ENCODE assay signal across 12 cellular contexts in the genomic region with DNA sequence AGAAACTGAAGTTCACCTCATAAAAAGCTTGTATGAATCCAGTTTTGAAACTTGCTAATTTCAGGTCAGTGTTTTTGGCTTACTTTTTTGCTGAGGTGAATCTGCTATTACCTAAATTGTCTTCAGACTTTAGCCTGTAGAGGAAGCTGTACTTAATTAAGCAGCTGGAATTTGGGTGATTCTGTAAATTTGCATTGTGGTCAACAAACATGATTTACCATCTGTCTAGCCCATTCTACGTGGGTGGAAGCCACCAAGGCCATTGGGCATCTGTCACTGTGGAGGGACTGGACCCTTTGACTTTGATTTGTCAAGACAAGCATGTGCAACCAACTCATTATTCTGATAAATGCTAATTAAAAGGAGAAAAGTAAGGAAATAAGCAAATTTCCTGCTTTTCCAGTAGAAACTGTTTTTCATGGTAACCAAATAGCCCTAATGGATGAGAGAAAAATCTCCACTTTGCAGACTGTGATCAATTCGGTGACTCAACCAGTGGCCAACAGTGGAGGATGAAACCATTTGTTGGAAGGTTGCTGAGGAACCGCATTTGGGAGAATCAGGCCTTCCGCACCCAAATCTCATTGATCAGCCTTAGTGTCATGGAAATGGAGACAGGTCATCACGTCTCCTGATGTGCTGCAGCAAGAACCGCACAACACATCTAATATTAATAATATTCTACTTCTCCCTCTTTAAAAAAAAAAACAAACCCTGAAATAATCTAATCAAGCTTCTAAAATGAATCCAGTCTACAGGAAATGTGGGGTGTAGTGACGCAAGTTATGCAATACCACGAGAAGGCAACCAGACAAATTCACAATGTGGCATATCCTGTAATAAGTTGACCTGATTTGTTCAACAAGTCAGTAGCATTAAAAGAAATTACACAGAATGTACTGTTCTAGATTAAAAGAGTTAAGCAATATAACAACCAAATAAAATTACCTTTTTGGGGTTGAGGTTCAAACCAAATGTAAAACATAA. TPM values are rescaled to one million over a fixed set of nuclear protein-coding genes. Genes with fewer than 3 reads are reported as not detected.
DNase-seq lines count a peak whose midpoint lies in the region; ATAC-seq and TF ChIP-seq lines count a peak whose summit lies in the region.
"Had no signal": no experiment of that assay in that cellular context is flagged by ENCODE, and none has a peak within 500 bp of the region (broad histone marks: within the 10 kb centered on the region; RNA-seq: fewer than 3 reads in every experiment).

No MANE protein-coding gene starts in this region.

- no peak overlapping the region for H3K56ac ChIP-seq in IMR-90 (ENCODE audit: extremely low read depth, insufficient read depth, low read length)

- no peak overlapping the region for H4K5ac ChIP-seq in IMR-90 (ENCODE audit: low read depth, low read length)

- H4K8ac ChIP-seq in IMR-90 (ENCODE audit: low read depth in 2 of 2, low read length in 2 of 2) (no peak overlapping the region), neuronal stem cell (ENCODE audit: low read depth, low read length) (no peak overlapping the region)

- H3K79me1 ChIP-seq in IMR-90 (ENCODE audit: low read depth in 1 of 2, low read length in 2 of 2) = peaks cover 45 to 65% of the 10 kb centered on the region in 2 experiments
- H3K79me1 ChIP-seq in neuronal stem cell (ENCODE audit: low read depth, low read length) = peaks cover 2% of the 10 kb centered on the region

- H3K27me3 ChIP-seq in IMR-90 (ENCODE audit: control insufficient read depth, insufficient read depth, low read length) (no peaks in the 10 kb centered on the region), ascending aorta (no peaks in the 10 kb centered on the region), neuronal stem cell (ENCODE audit: control insufficient read depth in 3 of 3, insufficient read depth in 3 of 3, low read depth in 1 of 3, low read length in 3 of 3) (no peaks in the 10 kb centered on the region), PC-3 (ENCODE audit: low read length) (no peaks in the 10 kb centered on the region)

- H4K20me1 ChIP-seq in IMR-90 (ENCODE audit: insufficient read depth, low read length) = peaks cover 11% of the 10 kb centered on the region; the same call in 1 of the 2 replicates
- no peaks in the 10 kb centered on the region for H4K20me1 ChIP-seq in PC-3 (ENCODE audit: low read length)

- H3K9ac ChIP-seq in IMR-90 (ENCODE audit: low read depth, low read length) (no peak overlapping the region), neuronal stem cell (ENCODE audit: low read depth, low read length, poor library complexity) (no peak overlapping the region), PC-3 (ENCODE audit: low read length) (no peak overlapping the region)

- H3K4ac ChIP-seq in IMR-90 (ENCODE audit: low read depth, low read length) (no peak overlapping the region), neuronal stem cell (ENCODE audit: low read length) (no peak overlapping the region)

- H3K23ac ChIP-seq in IMR-90 (ENCODE audit: low read depth, low read length) = no peak overlapping the region
- H3K23ac ChIP-seq in neuronal stem cell (ENCODE audit: low read depth, low read length, poor library complexity) = no peak overlapping the region

- no peak for TF ChIP-seq POLR2A in IMR-90 (IDR thresholded peaks at IDR 0.05; ENCODE audit: low read depth, low read length)

- TF ChIP-seq RAD21 in IMR-90 (IDR thresholded peaks at IDR 0.05; ENCODE audit: low read length) = no peak

- WGBS in IMR-90 (ENCODE audit: extremely low coverage in 2 of 2, insufficient read length in 1 of 2), 2 experiments = no CpG with 5 or more reads among the region's 8 CpGs
- WGBS in neuronal stem cell (ENCODE audit: extremely low coverage in 2 of 2, insufficient read length in 2 of 2, insufficient replicate concordance in 1 of 2), 2 donors = no CpG with 5 or more reads among the region's 8 CpGs

- H3K9me2 ChIP-seq in PC-3 (replicated peaks; ENCODE audit: low read length) = no peaks in the 10 kb centered on the region

- DNase-seq in IMR-90 = no peak
- no peak for DNase-seq in ascending aorta (ENCODE audit: low spot score in 2 of 2)
- DNase-seq in myocyte (ENCODE audit: low read depth) = peak; percentile 25
- no peak for DNase-seq in NCI-H2107 treated with DMSO at 0.1 percent for 48 hours (lab: John Stamatoyannopoulos, UW; ENCODE audit: unreplicated experiment)
- DNase-seq in neuronal stem cell (ENCODE audit: low spot score) = no peak
- no peak for DNase-seq in PC-3
- DNase-seq: H7, NCI-H1105, retina had no signal

- ATAC-seq in IMR-90 (ENCODE audit: low read depth) (no peak), PC-3 (no peak), HG02852 (IDR thresholded peaks at IDR 0.05; ENCODE audit: unreplicated experiment) (no peak)
- ATAC-seq: left lobe of liver had no signal

- H3K27ac ChIP-seq in C4-2B (peak overlapping the region; percentile 92; the same call in 1 of the 2 replicates), IMR-90 (ENCODE audit: insufficient read depth, low read length) (no peak overlapping the region), ascending aorta (peak overlapping the region; percentile 51 to 69), neuronal stem cell (replicated peaks; ENCODE audit: low read length) (no peak overlapping the region), PC-3 (ENCODE audit: low read length) (no peak overlapping the region)

- no peaks in the 10 kb centered on the region for H3K79me2 ChIP-seq in PC-3 (ENCODE audit: low read length)

- H3K18ac ChIP-seq in IMR-90 (ENCODE audit: low read depth, low read length) (no peak overlapping the region), neuronal stem cell (ENCODE audit: low read length) (no peak overlapping the region)

- CTCF ChIA-PET in IMR-90 (lab: Yijun Ruan, JAX) (no interaction called here), PC-3 (lab: Charles Lee) (no interaction called here)

- H3K36me3 ChIP-seq in IMR-90 (ENCODE audit: control insufficient read depth, insufficient read depth, low read length) (peaks cover 9% of the 10 kb centered on the region), ascending aorta (peaks cover 0 to 7% of the 10 kb centered on the region in 2 donors), neuronal stem cell (replicated peaks in 1 of 2; ENCODE audit: control insufficient read depth in 2 of 2, insufficient read depth in 2 of 2, low read length in 2 of 2) (peaks cover 3 to 29% of the 10 kb centered on the region in 2 donors), PC-3 (ENCODE audit: low read depth, low read length) (no peaks in the 10 kb centered on the region)

- no peak for TF ChIP-seq CTCF in C4-2B (conservative IDR thresholded peaks at IDR 0.05)
- TF ChIP-seq CTCF in IMR-90 (conservative IDR thresholded peaks at IDR 0.05; ENCODE audit: low read depth, low read length) = no peak
- no peak for TF ChIP-seq CTCF in ascending aorta (IDR thresholded peaks at IDR 0.05)
- no peak for TF ChIP-seq CTCF in PC-3 (conservative IDR thresholded peaks at IDR 0.05; ENCODE audit: low read depth, low read length)

- no peak overlapping the region for H2BK15ac ChIP-seq in IMR-90 (ENCODE audit: low read depth, low read length)
- H2BK15ac ChIP-seq in neuronal stem cell (ENCODE audit: low read length) = no peak overlapping the region

- H3K9me3 ChIP-seq in IMR-90 (ENCODE audit: control insufficient read depth, insufficient read depth, low read length) = no peaks in the 10 kb centered on the region
- no peaks in the 10 kb centered on the region for H3K9me3 ChIP-seq in ascending aorta
- no peaks in the 10 kb centered on the region for H3K9me3 ChIP-seq in neuronal stem cell (replicated peaks in 1 of 2; ENCODE audit: control insufficient read depth in 2 of 2, insufficient read depth in 1 of 2, low read depth in 1 of 2, low read length in 2 of 2)
- no peaks in the 10 kb centered on the region for H3K9me3 ChIP-seq in PC-3 (ENCODE audit: low read length)

- H2BK120ac ChIP-seq in IMR-90 (ENCODE audit: low read depth, low read length) (no peak overlapping the region), neuronal stem cell (ENCODE audit: low read depth, low read length) (no peak overlapping the region)

- dilution Hi-C loops in IMR-90 (cut with HindIII; ENCODE audit: low sequenced_read_pairs, unreplicated experiment) = no loop called here

- BruUV-seq in IMR-90 (replicated peaks; lab: Mats Ljungman, UMichigan) (no TSS peak), PC-3 (replicated peaks; lab: Mats Ljungman, UMichigan) (no TSS peak)

- no peak overlapping the region for H2BK12ac ChIP-seq in neuronal stem cell (ENCODE audit: low read length)

- H4K91ac ChIP-seq in IMR-90 (ENCODE audit: insufficient read depth, low read depth, low read length) (no peak overlapping the region), neuronal stem cell (ENCODE audit: low read depth, low read length, poor library complexity) (no peak overlapping the region)

- H3F3A ChIP-seq in PC-3 (ENCODE audit: low read length, unreplicated experiment) = no peaks in the 10 kb centered on the region

- H3K9me1 ChIP-seq in IMR-90 (ENCODE audit: insufficient read depth, low read length) = peaks cover 22% of the 10 kb centered on the region

- H3K4me3 ChIP-seq in IMR-90 (ENCODE audit: insufficient read depth, low read depth, low read length) (no peak overlapping the region), ascending aorta (no peak overlapping the region), neuronal stem cell (ENCODE audit: low read length in 2 of 2) (no peak overlapping the region), PC-3 (ENCODE audit: low read length) (no peak overlapping the region)

- no peak overlapping the region for H2AK9ac ChIP-seq in IMR-90 (replicated peaks; ENCODE audit: low read depth, low read length, poor library complexity)

- H2AFZ ChIP-seq in IMR-90 (replicated peaks; ENCODE audit: low read length, poor library complexity) (no peak overlapping the region), neuronal stem cell (ENCODE audit: low read length) (no peak overlapping the region), PC-3 (ENCODE audit: low read length) (no peak overlapping the region)

- H3K4me1 ChIP-seq in IMR-90 (ENCODE audit: control insufficient read depth, insufficient read depth, low read length) (peaks cover 8% of the 10 kb centered on the region), ascending aorta (peaks cover 10 to 53% of the 10 kb centered on the region in 2 donors), neuronal stem cell (ENCODE audit: control insufficient read depth in 2 of 2, insufficient read depth in 1 of 2, low read depth in 1 of 2, low read length in 2 of 2) (peaks cover 2 to 16% of the 10 kb centered on the region in 2 donors), PC-3 (ENCODE audit: insufficient read depth, low read length) (no peaks in the 10 kb centered on the region)

- H3K14ac ChIP-seq in IMR-90 (replicated peaks; ENCODE audit: low read depth, low read length) = peak overlapping the region; percentile 49; the same call in 1 of the 2 replicates
- H3K14ac ChIP-seq in neuronal stem cell (ENCODE audit: low read length) = no peak overlapping the region

- no peak overlapping the region for H2BK5ac ChIP-seq in IMR-90 (ENCODE audit: low read depth, low read length, poor library complexity, severe bottlenecking)
- no peak overlapping the region for H2BK5ac ChIP-seq in neuronal stem cell (ENCODE audit: low read length)

- POLR2A ChIA-PET in IMR-90 (lab: Charles Lee; ENCODE audit: unreplicated experiment) = interaction anchor here (0.6 kb wide), 1 partner anchor 10 kb away, joined by 5 read pairs; no protein-coding TSS in a partner anchor
- POLR2A ChIA-PET in PC-3 (lab: Charles Lee; ENCODE audit: unreplicated experiment) = no interaction called here

- H2BK20ac ChIP-seq in IMR-90 (ENCODE audit: low read depth, low read length) = no peak overlapping the region

- H2AK5ac ChIP-seq in IMR-90 (ENCODE audit: low read depth, low read length) = no peak overlapping the region
- no peak overlapping the region for H2AK5ac ChIP-seq in neuronal stem cell (ENCODE audit: low read depth, low read length)

- in situ Hi-C loops in IMR-90 (cut with MboI; ENCODE audit: low sequenced_read_pairs) = no loop called here

- intact Hi-C loops in IMR-90 (cut with micrococcal nuclease) = no loop called here
- intact Hi-C loops in ascending aorta (cut with DNase I) = no loop called here
- intact Hi-C loops in PC-3 (cut with micrococcal nuclease) = no loop called here

- no peak overlapping the region for H3K4me2 ChIP-seq in IMR-90 (ENCODE audit: low read depth, low read length)
- H3K4me2 ChIP-seq in neuronal stem cell (ENCODE audit: insufficient read depth, low read length, poor library complexity, severe bottlenecking) = no peak overlapping the region
- H3K4me2 ChIP-seq in PC-3 (ENCODE audit: low read length) = no peak overlapping the region

RNA-seq across cellular contexts. Expression of a gene that starts 54.3 kb away (rescaled TPM):
- 13.8 and 15.0 TPM in 2 replicates for total RNA-seq in IMR-90 (2012; rRNA removed)
- polyA plus RNA-seq in IMR-90 (2012; rRNA removed) = 16.9 and 21.5 TPM in 2 replicates
- polyA plus RNA-seq in IMR-90 (2012; cell fraction: cytosol; rRNA removed) = 8.9 and 11.8 TPM in 2 replicates
- 35.6 and 45.2 TPM in 2 replicates for polyA plus RNA-seq in IMR-90 (2012; cell fraction: nucleus; rRNA removed; ENCODE audit: low replicate concordance)
- total RNA-seq in ascending aorta = 59.2 TPM
- total RNA-seq in myocyte = 8.4 and 9.8 TPM in 2 replicates
- polyA plus RNA-seq in myocyte (2012) = 9.1 TPM
- polyA plus RNA-seq in neuronal stem cell (2013, experiment 1 of 2) = 37.1 TPM
- polyA plus RNA-seq in neuronal stem cell (2013, experiment 2 of 2) = 40.7 TPM
- total RNA-seq in PC-3 (2014; rRNA removed) = 6.1 and 6.3 TPM in 2 replicates

RNA-seq across cellular contexts. Expression of a gene that starts 56.3 kb away (rescaled TPM):
- total RNA-seq in IMR-90 (2012; rRNA removed) (142 and 147 TPM in 2 replicates), ascending aorta (337 TPM), myocyte (111 and 124 TPM in 2 replicates), PC-3 (2014; rRNA removed) (263 and 319 TPM in 2 replicates)
- polyA plus RNA-seq in IMR-90 (2012; rRNA removed) = 239 and 245 TPM in 2 replicates
- polyA plus RNA-seq in IMR-90 (2012; cell fraction: cytosol; rRNA removed) = 215 and 276 TPM in 2 replicates
- 155 and 257 TPM in 2 replicates for polyA plus RNA-seq in IMR-90 (2012; cell fraction: nucleus; rRNA removed; ENCODE audit: low replicate concordance)
- 271 TPM for polyA plus RNA-seq in myocyte (2012)
- 75.0 TPM for polyA plus RNA-seq in neuronal stem cell (2013, experiment 1 of 2)
- 71.3 TPM for polyA plus RNA-seq in neuronal stem cell (2013, experiment 2 of 2)

Comparison
In these comparisons a context has a peak if more than half of its experiments do, and no peak if none do; other contexts are left out.
1. H3K27ac ChIP-seq: peak in C4-2B (single experiment) and ascending aorta (2 of 2); none in IMR-90 (single experiment), neuronal stem cell (single experiment) and PC-3 (single experiment).